Comparison of ENCODE assay signal across 8 cellular contexts in genomic region chr6:42166444-42167141, GRCh38. TPM values are rescaled to one million over a fixed set of nuclear protein-coding genes. Genes with fewer than 3 reads are reported as not detected.
A peak's percentile ranks its signal among the peaks of the same experiment; 100 is the strongest.
DNase-seq lines count a peak whose midpoint lies in the region; ATAC-seq and TF ChIP-seq lines count a peak whose summit lies in the region.

No MANE protein-coding gene starts in this region.

- H3K23ac ChIP-seq in H9 (ENCODE audit: insufficient read length, low read depth, low read length): no peak overlapping the region

- peaks cover 44 to 60% of the 10 kb centered on the region in 2 experiments for H3K4me1 Mint-ChIP-seq in H9

- no peak overlapping the region for H4K8ac ChIP-seq in H9 (replicated peaks; ENCODE audit: insufficient read length, low read depth, low read length)

- no peaks in the 10 kb centered on the region for H3K36me3 ChIP-seq in liver (ENCODE audit: control insufficient read depth in 4 of 4, insufficient read depth in 3 of 4, low read depth in 1 of 4, low read length in 3 of 4)

- H2BK15ac ChIP-seq in H9 (ENCODE audit: low read depth, low read length): no peak overlapping the region

- H3K9me3 ChIP-seq in H9 (ENCODE audit: control insufficient read depth, low read depth, low read length): no peaks in the 10 kb centered on the region
- H3K9me3 ChIP-seq in liver (ENCODE audit: control insufficient read depth in 4 of 4, low read length in 3 of 4): no peaks in the 10 kb centered on the region

- no peaks in the 10 kb centered on the region; a peak in 1 of 5 replicates for H3K9me3 Mint-ChIP-seq in H9

- H2BK12ac ChIP-seq in H9 (ENCODE audit: insufficient read length, low read depth, low read length): no peak overlapping the region

- H3K4me3 ChIP-seq in coronary artery (no peak overlapping the region), liver (ENCODE audit: low read depth in 1 of 3, low read length in 3 of 3) (no peak overlapping the region)

- peak; percentile 98 to 99 for TF ChIP-seq RAD21 in liver (IDR thresholded peaks at IDR 0.05)

- H3K27ac ChIP-seq in H9 (ENCODE audit: insufficient read length, low read depth, low read length) (no peak overlapping the region), coronary artery (no peak overlapping the region), liver (ENCODE audit: low read depth in 1 of 2, low read length in 2 of 2) (no peak overlapping the region)

- no peaks in the 10 kb centered on the region; a peak in 1 of 7 replicates for H3K36me3 Mint-ChIP-seq in H9 (ENCODE audit: insufficient read depth in 1 of 3, low read depth in 3 of 3)

- H3K18ac ChIP-seq in H9 (ENCODE audit: insufficient read length, low read depth, low read length): peak overlapping the region; percentile 71

- H3K9ac ChIP-seq in H9 (ENCODE audit: extremely low read depth, insufficient read length, low read length) (no peak overlapping the region), liver (ENCODE audit: low read depth in 1 of 2, low read length in 2 of 2) (no peak overlapping the region)

- no peak overlapping the region for H2BK20ac ChIP-seq in H9 (ENCODE audit: low read depth, low read length, poor library complexity, severe bottlenecking)

- no peak overlapping the region for H4K91ac ChIP-seq in H9 (ENCODE audit: insufficient read length, low read depth, low read length)

- DNase-seq in AML-193 (lab: John Stamatoyannopoulos, UW) (peak; percentile 54 to 68), H9 (peak; percentile 91), NCI-H510A (lab: John Stamatoyannopoulos, UW) (peak; percentile 74), coronary artery (ENCODE audit: low spot score) (no peak)
- peak; percentile 58 to 85 for DNase-seq in activated CD4-positive, alpha-beta T cell treated with anti-CD3 and anti-CD28 coated beads for 4 hours
- DNase-seq in stimulated activated CD4-positive, alpha-beta T cell treated with anti-CD3 and anti-CD28 coated beads, TNF-alpha, amount 100 ng/mL, for 4 hours (ENCODE audit: low read depth in 3 of 3): peak; percentile 46 to 61 (median 54)

- no peak overlapping the region for H3K4ac ChIP-seq in H9 (ENCODE audit: low read depth, low read length)

- peak overlapping the region; percentile 96 to 98 (median 96) for H3K27ac Mint-ChIP-seq in H9

- H3K23me2 ChIP-seq in H9 (ENCODE audit: insufficient read length, low read depth, low read length, poor library complexity, severe bottlenecking): no peaks in the 10 kb centered on the region

- H2BK120ac ChIP-seq in H9 (ENCODE audit: low read depth, low read length, poor library complexity, severe bottlenecking): no peak overlapping the region

- no peaks in the 10 kb centered on the region for H4K20me1 ChIP-seq in H9 (ENCODE audit: control insufficient read depth, insufficient read depth, insufficient read length)

- no peak overlapping the region for H3K4me2 ChIP-seq in H9 (ENCODE audit: insufficient read depth, insufficient read length, low read length)

- H2AK5ac ChIP-seq in H9 (ENCODE audit: insufficient read length, low read length): no peak overlapping the region

- WGBS in H9 (ENCODE audit: extremely low coverage, insufficient read length, low lambda C conversion rate): no CpG with 5 or more reads among the region's 8 CpGs
- WGBS in liver: 10% methylated on average over 8 of the region's 8 CpGs

- TF ChIP-seq CTCF in H9 (conservative IDR thresholded peaks at IDR 0.05) (peak; percentile 98), coronary artery (IDR thresholded peaks at IDR 0.05) (peak; percentile 89), liver (IDR thresholded peaks at IDR 0.05; ENCODE audit: low read depth, low read length, missing input control) (peak; percentile 97)

- H4K5ac ChIP-seq in H9 (ENCODE audit: insufficient read length, low read depth, low read length): no peak overlapping the region

- no peak overlapping the region for H2BK5ac ChIP-seq in H9 (ENCODE audit: insufficient read length, low read length)

- H3K79me2 ChIP-seq in H9 (ENCODE audit: insufficient read depth, low read length): no peaks in the 10 kb centered on the region

- H3K14ac ChIP-seq in H9 (ENCODE audit: insufficient read depth, low read length): no peak overlapping the region

- peaks cover 9% of the 10 kb centered on the region for H3K27me3 Mint-ChIP-seq in H9 (ENCODE audit: low read depth)

- no peak overlapping the region for H3T11ph ChIP-seq in H9 (ENCODE audit: low read length)

- H3K4me1 ChIP-seq in H9 (ENCODE audit: insufficient read depth, low read length) (no peaks in the 10 kb centered on the region; the same call in 1 of the 2 replicates), liver (ENCODE audit: control insufficient read depth in 4 of 4, insufficient read depth in 4 of 4, low read length in 3 of 4) (no peaks in the 10 kb centered on the region)

- peak overlapping the region in 1 of 2 experiments; percentile 41; a peak in 1 of 5 replicates for H3K4me3 Mint-ChIP-seq in H9

- no peak for ATAC-seq in GM21717 (IDR thresholded peaks at IDR 0.05; ENCODE audit: unreplicated experiment)

- H3K79me1 ChIP-seq in H9 (ENCODE audit: insufficient read depth, low read depth, low read length, poor library complexity, severe bottlenecking): no peaks in the 10 kb centered on the region

- H3K27me3 ChIP-seq in H9 (ENCODE audit: insufficient read depth, low read length): no peaks in the 10 kb centered on the region
- no peaks in the 10 kb centered on the region for H3K27me3 ChIP-seq in liver (ENCODE audit: control insufficient read depth in 4 of 4, insufficient read depth in 4 of 4, low read length in 3 of 4)

- no peak overlapping the region for H3K56ac ChIP-seq in H9 (ENCODE audit: insufficient read length, low read depth, low read length)

- no peak overlapping the region for H2AFZ ChIP-seq in H9 (ENCODE audit: low read length)

TF ChIP-seq in liver, 16 proteins besides CTCF, POLR2A, EP300 and RAD21:
- TF ChIP-seq NR2F2 (IDR thresholded peaks at IDR 0.05) (no peak), FOXA1 (IDR thresholded peaks at IDR 0.05) (no peak), JUND (IDR thresholded peaks at IDR 0.05) (no peak), YY1 (IDR thresholded peaks at IDR 0.05) (peak; percentile 27), GABPA (IDR thresholded peaks at IDR 0.05 in 1 of 2, conservative IDR thresholded peaks at IDR 0.05 in 1 of 2) (no peak), EGR1 (IDR thresholded peaks at IDR 0.05; ENCODE audit: low read depth in 2 of 2) (no peak), RXRA (IDR thresholded peaks at IDR 0.05) (no peak), HNF4A (conservative IDR thresholded peaks at IDR 0.05) (peak in 1 of 2 donors; percentile 12)
- TF ChIP-seq, protein P1, sequence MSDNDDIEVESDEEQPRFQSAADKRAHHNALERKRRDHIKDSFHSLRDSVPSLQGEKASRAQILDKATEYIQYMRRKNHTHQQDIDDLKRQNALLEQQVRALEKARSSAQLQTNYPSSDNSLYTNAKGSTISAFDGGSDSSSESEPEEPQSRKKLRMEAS (IDR thresholded peaks at IDR 0.05): no peak
- TF ChIP-seq, protein P2, sequence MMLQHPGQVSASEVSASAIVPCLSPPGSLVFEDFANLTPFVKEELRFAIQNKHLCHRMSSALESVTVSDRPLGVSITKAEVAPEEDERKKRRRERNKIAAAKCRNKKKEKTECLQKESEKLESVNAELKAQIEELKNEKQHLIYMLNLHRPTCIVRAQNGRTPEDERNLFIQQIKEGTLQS (IDR thresholded peaks at IDR 0.05): no peak

RNA-seq across cellular contexts. Expression of gene GUCA1A, which starts 6.6 kb away (rescaled TPM):
- total RNA-seq in H9 (2021) (16.5 and 17.2 TPM in 2 replicates), liver (not detected)
- polyA plus RNA-seq in liver: not detected

RNA-seq across cellular contexts. Expression of gene C6orf132, which starts 24.2 kb away (rescaled TPM):
- total RNA-seq in H9 (2021) (45.1 and 48.4 TPM in 2 replicates), liver (under 1 TPM in 1 of 2 donors, not detected in 1; 0.25 TPM)
- polyA plus RNA-seq in liver: under 1 TPM; 0.07 to 0.24 TPM

RNA-seq across cellular contexts. Expression of gene GUCA1B, which starts 28.2 kb away (rescaled TPM):
- total RNA-seq in H9 (2021) (1.1 and 1.3 TPM in 2 replicates), liver (under 1 TPM; 0.17 to 0.47 TPM)
- under 1 TPM in 1 of 2 donors, not detected in 1; 0.32 TPM for polyA plus RNA-seq in liver

RNA-seq across cellular contexts. Expression of gene MRPS10, which starts 51.1 kb away (rescaled TPM):
- total RNA-seq in H9 (2021): 33.9 and 36.3 TPM in 2 replicates
- total RNA-seq in liver: 10 to 100 TPM; 22.8 to 26.8 TPM
- 10 to 100 TPM; 20.1 to 25.0 TPM for polyA plus RNA-seq in liver

Comparison
In these comparisons a context has a peak if more than half of its experiments do, and no peak if none do; other contexts are left out.
1. RNA of gene GUCA1A, which starts 6.6 kb away (total RNA-seq): 16.5 to 17.2 TPM in H9; not detected in liver; every median in the first group is over 10 times any median in the second.
2. RNA of gene C6orf132, which starts 24.2 kb away (total RNA-seq): 45.1 to 48.4 TPM in H9; 0.25 TPM in liver; every median in the first group is over 10 times any median in the second.
3. Peak in every context shown above with its lines, with median percentiles within 50 percentile points of each other: CTCF ChIP-seq.